8 cellular contexts compared by ENCODE assay signal in the genomic region with DNA sequence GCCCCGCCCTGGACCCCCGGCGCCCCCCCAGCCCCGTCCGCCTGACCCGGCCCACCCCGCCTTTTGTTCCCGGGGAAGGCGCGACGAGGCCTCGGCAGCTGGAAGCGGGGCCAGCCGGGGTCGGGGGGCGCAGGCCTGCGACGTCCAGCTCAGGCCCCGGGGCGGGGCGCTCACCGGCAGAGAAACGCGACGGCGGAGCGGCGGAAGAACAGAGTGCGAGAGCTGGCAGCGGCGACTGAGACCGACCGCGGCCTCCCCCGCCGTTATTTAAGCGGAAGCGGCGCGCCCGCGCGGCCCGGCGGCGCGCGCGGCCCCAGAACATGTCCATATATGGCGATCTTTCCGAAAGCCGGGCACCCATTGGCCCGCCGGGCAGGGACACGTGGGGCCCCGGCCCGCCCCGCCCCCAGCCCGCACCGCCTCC. TPM values are rescaled to one million over a fixed set of nuclear protein-coding genes. Genes with fewer than 3 reads are reported as not detected.
DNase-seq lines count a peak whose midpoint lies in the region; ATAC-seq, FAIRE-seq and TF ChIP-seq lines count a peak whose summit lies in the region.

A gene (minus strand): TSS at position 240 of the 424 bp plus-strand sequence. CDS start 445 bp downstream, outside the sequence.

- H3K27ac Mint-ChIP-seq in activated CD8-positive, alpha-beta memory T cell treated with anti-CD3 and anti-CD28 coated beads, Interleukin-2, amount 10 ng/mL, durations not matched to agents 7 days and 5 days: peak within 1 kb of the TSS; percentile 92

- peak within 1 kb of the TSS; percentile 68; the same call in 1 of the 2 replicates for H2BK12ac ChIP-seq in H1 (ENCODE audit: low read depth, low read length)

- peak within 1 kb of the TSS; percentile 98 for H3K9ac ChIP-seq in NT2/D1 (ENCODE audit: insufficient read length, low read depth)
- peak within 1 kb of the TSS; percentile 76 to 96 (median 94) for H3K9ac ChIP-seq in H1 (replicated peaks in 1 of 4; ENCODE audit: extremely low read depth in 1 of 4, low read depth in 3 of 4, low read length in 3 of 4)
- H3K9ac ChIP-seq in mesendoderm (ENCODE audit: low read length): peak within 1 kb of the TSS; percentile 81

- H3K27me3 ChIP-seq in BE2C: no peaks in the 10 kb centered on the region
- no peaks in the 10 kb centered on the region for H3K27me3 ChIP-seq in NT2/D1 (ENCODE audit: insufficient read depth, insufficient read length)
- H3K27me3 ChIP-seq in H1 (replicated peaks in 1 of 4; ENCODE audit: control insufficient read depth in 3 of 4, extremely low read depth in 1 of 4, insufficient read depth in 3 of 4, low read length in 3 of 4): 0 out of 7 replicates have a peak, but pooled peaks cover 0 to 2% (median 0%) of the 10 kb centered on the region in 4 experiments
- H3K27me3 ChIP-seq in mesendoderm (ENCODE audit: insufficient read depth, low read length, poor library complexity): no peaks in the 10 kb centered on the region

- POLR2A ChIA-PET in H1 (lab: Charles Lee; ENCODE audit: partially characterized antibody): interaction anchor here (0.7 to 35.8 kb wide), 26 partner anchors 3 to 399 kb away, joined by 3 to 1004 read pairs (median 6); a partner anchor contains a TSS

- H4K8ac ChIP-seq in H1 (ENCODE audit: extremely low read depth, insufficient read depth, low read length) (peak within 1 kb of the TSS; percentile 96), mesendoderm (ENCODE audit: low read depth, low read length) (peak within 1 kb of the TSS; percentile 66)

- H3K23me2 ChIP-seq in H1 (ENCODE audit: low read depth, low read length): peaks cover 25% of the 10 kb centered on the region

- CTCF ChIA-PET in activated CD8-positive, alpha-beta memory T cell treated with anti-CD3 and anti-CD28 coated beads, Interleukin-2, amount 10 ng/mL, durations not matched to agents 7 days and 5 days (lab: Charles Lee): interaction anchor here (1.0 to 1.6 kb wide), 2 partner anchors 27 to 40 kb away, joined by 3 to 5 read pairs; a partner anchor contains a TSS
- CTCF ChIA-PET in H1 (lab: Charles Lee; ENCODE audit: partially characterized antibody): interaction anchor here (1.0 kb wide), 1 partner anchor 10 kb away, joined by 3 read pairs; no protein-coding TSS in a partner anchor

- WGBS in H1 (ENCODE audit: extremely low coverage in 1 of 2, insufficient coverage in 1 of 2, insufficient read length in 1 of 2, insufficient replicate concordance in 2 of 2, low coverage in 1 of 2, low lambda C conversion rate in 2 of 2, missing lambda C conversion rate in 1 of 2), 2 experiments: 1% methylated on average over 18 of the region's 60 CpGs; no CpG with 5 or more reads in 1 of the 2 experiments
- no CpG with 5 or more reads among the region's 60 CpGs for WGBS in mesendoderm (ENCODE audit: extremely low coverage, insufficient coverage, low lambda C conversion rate)

- H3K4ac ChIP-seq in H1 (replicated peaks; ENCODE audit: insufficient read length, low read depth, low read length) (peak within 1 kb of the TSS; percentile 78), mesendoderm (ENCODE audit: low read depth, low read length) (peak within 1 kb of the TSS; percentile 100)

- H3K27ac ChIP-seq in H1 (ENCODE audit: low read depth, low read length): peak within 1 kb of the TSS; percentile 89
- H3K27ac ChIP-seq in mesendoderm (ENCODE audit: low read depth, low read length): peak within 1 kb of the TSS; percentile 98

- no peak within 1 kb of the TSS for H2AFZ ChIP-seq in H1 (ENCODE audit: low read length)

- H3K4me3 ChIP-seq in BE2C (ENCODE audit: low read depth, low read length): peak within 1 kb of the TSS; percentile 74
- H3K4me3 ChIP-seq in NT2/D1 (ENCODE audit: insufficient read length, low read depth): peak within 1 kb of the TSS; percentile 99
- H3K4me3 ChIP-seq in H1 (ENCODE audit: extremely low read depth in 1 of 4, insufficient read depth in 2 of 4, low read depth in 3 of 4, low read length in 4 of 4): peak within 1 kb of the TSS; percentile 75 to 93 (median 90)
- H3K4me3 ChIP-seq in mesendoderm (ENCODE audit: low read length): peak within 1 kb of the TSS; percentile 98

- H4K20me1 ChIP-seq in H1 (replicated peaks in 1 of 2; ENCODE audit: control insufficient read depth in 1 of 2, insufficient read depth in 2 of 2, low read length in 2 of 2): peaks cover 23 to 34% of the 10 kb centered on the region in 2 experiments

- H3K4me3 Mint-ChIP-seq in activated CD8-positive, alpha-beta memory T cell treated with anti-CD3 and anti-CD28 coated beads, Interleukin-2, amount 10 ng/mL, durations not matched to agents 7 days and 5 days: peak within 1 kb of the TSS; percentile 99

- H4K91ac ChIP-seq in H1 (replicated peaks; ENCODE audit: insufficient read length, low read length): peak within 1 kb of the TSS; percentile 95

- no peak within 1 kb of the TSS for H2AK5ac ChIP-seq in H1 (ENCODE audit: low read depth, low read length)
- peak within 1 kb of the TSS; percentile 50 for H2AK5ac ChIP-seq in mesendoderm (ENCODE audit: low read length)

- H3K79me1 ChIP-seq in H1 (ENCODE audit: low read depth, low read length) (peaks cover 19% of the 10 kb centered on the region), mesendoderm (ENCODE audit: low read length) (peaks cover 5% of the 10 kb centered on the region)

- H2BK120ac ChIP-seq in H1 (replicated peaks; ENCODE audit: low read depth, low read length): no peak within 1 kb of the TSS
- H2BK120ac ChIP-seq in mesendoderm (ENCODE audit: low read depth, low read length): peak within 1 kb of the TSS; percentile 32

- H3K36me3 Mint-ChIP-seq in activated CD8-positive, alpha-beta memory T cell treated with anti-CD3 and anti-CD28 coated beads, Interleukin-2, amount 10 ng/mL, durations not matched to agents 7 days and 5 days: peaks cover 44% of the 10 kb centered on the region

- no peak for FAIRE-seq in H1 (lab: Jason Lieb, UNC)

- peak; percentile 41 for ATAC-seq in GM19328 (IDR thresholded peaks at IDR 0.05; ENCODE audit: unreplicated experiment)
- peak; percentile 60 for ATAC-seq in activated CD8-positive, alpha-beta memory T cell treated with anti-CD3 and anti-CD28 coated beads, Interleukin-2, amount 10 ng/mL, durations not matched to agents 7 days and 5 days

- H2BK15ac ChIP-seq in H1 (ENCODE audit: low read length) (no peak within 1 kb of the TSS; the same call in 1 of the 2 replicates), mesendoderm (replicated peaks; ENCODE audit: low read depth) (no peak within 1 kb of the TSS)

- H3K56ac ChIP-seq in H1 (replicated peaks; ENCODE audit: insufficient read length, low read depth, low read length) (peak within 1 kb of the TSS; percentile 46), mesendoderm (ENCODE audit: low read length) (peak within 1 kb of the TSS; percentile 98)

- H3K14ac ChIP-seq in H1 (ENCODE audit: insufficient read length): no peak within 1 kb of the TSS

- TF ChIP-seq RAD21 in H1 (IDR thresholded peaks at IDR 0.05 in 1 of 2, conservative IDR thresholded peaks at IDR 0.05 in 1 of 2; ENCODE audit: low read depth in 2 of 2, low read length in 2 of 2): no peak

- peaks cover 24 to 45% of the 10 kb centered on the region in 2 experiments for H3K79me2 ChIP-seq in H1 (ENCODE audit: control insufficient read depth in 1 of 2, insufficient read depth in 2 of 2, low read length in 2 of 2)
- H3K79me2 ChIP-seq in mesendoderm (ENCODE audit: control insufficient read depth, insufficient read depth, low read length): peaks cover 52% of the 10 kb centered on the region

- H2BK20ac ChIP-seq in H1 (ENCODE audit: low read length): no peak within 1 kb of the TSS

- H3K4me2 ChIP-seq in H1 (ENCODE audit: insufficient read depth in 1 of 2, low read depth in 2 of 2, low read length in 2 of 2) (peak within 1 kb of the TSS; percentile 97 to 98), mesendoderm (ENCODE audit: low read length) (peak within 1 kb of the TSS; percentile 59)

- TF ChIP-seq POLR2A in H1 (IDR thresholded peaks at IDR 0.05; ENCODE audit: control extremely low read depth in 1 of 2, low read depth in 2 of 2, low read length in 2 of 2): peak; percentile 97

- peak; percentile 94 for DNase-seq in BE2C
- peak; percentile 90 for DNase-seq in HT1080 (ENCODE audit: low read depth)
- DNase-seq in NT2/D1 (ENCODE audit: low read depth, low spot score): peak; percentile 57
- DNase-seq in activated CD8-positive, alpha-beta memory T cell treated with anti-CD3 and anti-CD28 coated beads, Interleukin-2, amount 10 ng/mL, durations not matched to agents 7 days and 5 days: peak; percentile 93
- DNase-seq in H1 (ENCODE audit: low read depth in 1 of 2, low spot score in 2 of 2): peak in 1 of 2 experiments; percentile 91
- DNase-seq in mesendoderm: peak; percentile 95
- peak; percentile 69 for DNase-seq in stimulated activated CD8-positive, alpha-beta memory T cell treated with anti-CD3 and anti-CD28 coated beads, Interleukin-12 subunit alpha, Interleukin-12 subunit beta, amount 100 ng/mL, for 24 hours (ENCODE audit: extremely low read depth)

- H3K4me1 ChIP-seq in BE2C (no peaks in the 10 kb centered on the region), NT2/D1 (ENCODE audit: insufficient read depth, insufficient read length) (peaks cover 7% of the 10 kb centered on the region), H1 (replicated peaks in 1 of 4; ENCODE audit: control insufficient read depth in 3 of 4, insufficient read depth in 4 of 4, low read length in 3 of 4) (peaks cover 0 to 18% (median 10%) of the 10 kb centered on the region in 4 experiments; a peak in 5 of 7 replicates), mesendoderm (ENCODE audit: control insufficient read depth, low read depth, low read length) (peaks cover 6% of the 10 kb centered on the region)

- peak within 1 kb of the TSS; percentile 83 for H2BK5ac ChIP-seq in H1 (ENCODE audit: low read depth, low read length)
- H2BK5ac ChIP-seq in mesendoderm (ENCODE audit: low read length): peak within 1 kb of the TSS; percentile 68

- peak in 1 of 2 experiments; percentile 64; a peak in 1 of 3 replicates for TF ChIP-seq EP300 in H1 (IDR thresholded peaks at IDR 0.05; ENCODE audit: borderline replicate concordance in 1 of 2, low read depth in 2 of 2, low read length in 2 of 2)

- no peaks in the 10 kb centered on the region for H3K9me3 Mint-ChIP-seq in activated CD8-positive, alpha-beta memory T cell treated with anti-CD3 and anti-CD28 coated beads, Interleukin-2, amount 10 ng/mL, durations not matched to agents 7 days and 5 days (ENCODE audit: low read depth)

- no peaks in the 10 kb centered on the region for H3K27me3 Mint-ChIP-seq in activated CD8-positive, alpha-beta memory T cell treated with anti-CD3 and anti-CD28 coated beads, Interleukin-2, amount 10 ng/mL, durations not matched to agents 7 days and 5 days

- no peak within 1 kb of the TSS for H3K23ac ChIP-seq in H1 (ENCODE audit: insufficient read length)
- H3K23ac ChIP-seq in mesendoderm (ENCODE audit: low read length): peak within 1 kb of the TSS; percentile 85

- peaks cover 39% of the 10 kb centered on the region for H3K36me3 ChIP-seq in BE2C
- H3K36me3 ChIP-seq in NT2/D1 (ENCODE audit: insufficient read depth, insufficient read length, low read length): peaks cover 57% of the 10 kb centered on the region
- peaks cover 19 to 37% (median 31%) of the 10 kb centered on the region in 4 experiments; a peak in 7 of 8 replicates for H3K36me3 ChIP-seq in H1 (ENCODE audit: control insufficient read depth in 2 of 4, insufficient read depth in 4 of 4, low read length in 3 of 4)
- H3K36me3 ChIP-seq in mesendoderm (ENCODE audit: control insufficient read depth, insufficient read depth, low read length): peaks cover 23% of the 10 kb centered on the region

- H3K9me3 ChIP-seq in BE2C (no peaks in the 10 kb centered on the region), NT2/D1 (ENCODE audit: insufficient read depth, low read length) (no peaks in the 10 kb centered on the region), H1 (ENCODE audit: insufficient read depth in 2 of 2, low read depth in 1 of 2, low read length in 1 of 2) (no peaks in the 10 kb centered on the region)

- TF ChIP-seq CTCF in BE2C (IDR thresholded peaks at IDR 0.05; ENCODE audit: low read depth, low read length) (no peak), H1 (IDR thresholded peaks at IDR 0.05; ENCODE audit: control extremely low read depth in 1 of 3, insufficient read depth in 1 of 3, low read depth in 1 of 3, low read length in 3 of 3) (no peak)

- H4K5ac ChIP-seq in H1 (ENCODE audit: insufficient read length, low read depth, low read length) (peak within 1 kb of the TSS; percentile 53), mesendoderm (ENCODE audit: low read length) (no peak within 1 kb of the TSS)

- peaks cover 39% of the 10 kb centered on the region for H3K4me1 Mint-ChIP-seq in activated CD8-positive, alpha-beta memory T cell treated with anti-CD3 and anti-CD28 coated beads, Interleukin-2, amount 10 ng/mL, durations not matched to agents 7 days and 5 days

- H3K18ac ChIP-seq in H1 (ENCODE audit: extremely low read depth, low read length) (peak within 1 kb of the TSS; percentile 83), mesendoderm (ENCODE audit: low read length) (peak within 1 kb of the TSS; percentile 99)

RNA-seq across cellular contexts. Expression of the gene that starts here (rescaled TPM):
- polyA plus RNA-seq in BE2C (2012; ENCODE audit: insufficient read depth, insufficient read length, low read depth): 2,263 TPM
- total RNA-seq in HT1080 (2014; rRNA removed; shearing (Covaris generic)): 4,314 and 7,335 TPM in 2 replicates
- polyA plus RNA-seq in HT1080 (2015; cell fraction: cytosol; rRNA removed): 7,415 and 8,369 TPM in 2 replicates
- 6,090 and 6,682 TPM in 2 replicates for polyA plus RNA-seq in HT1080 (2015; cell fraction: nucleus; rRNA removed)
- 1,000 to 10,000 TPM; 3,566 to 4,759 TPM for total RNA-seq in activated CD8-positive, alpha-beta memory T cell treated with anti-CD3 and anti-CD28 coated beads, Interleukin-2, amount 10 ng/mL, durations not matched to agents 7 days and 5 days
- 3,535 and 3,691 TPM in 2 replicates for total RNA-seq in H1 (2021; fragmentation: NEBNext Ultra II Directional; extraction: Animal tissue kit (Norgen Biotek cat#: 25700))
- 5,010 and 7,420 TPM in 2 replicates for polyA plus RNA-seq in H1 (2011; rRNA removed)
- polyA plus RNA-seq in H1 (2011; cell fraction: cytosol; rRNA removed): 3,868 TPM
- polyA plus RNA-seq in H1 (2011; cell fraction: nucleus; rRNA removed): 4,694 TPM
- polyA plus RNA-seq in H1 (2012, experiment 1 of 2): 3,170 to 3,474 TPM (median 3,377 TPM) in 4 replicates
- polyA plus RNA-seq in H1 (2012, experiment 2 of 2): 3,649 TPM
- 4,243 TPM for polyA plus RNA-seq in H1 (2013, experiment 1 of 2)
- polyA plus RNA-seq in H1 (2013, experiment 2 of 2): 4,284 TPM
- polyA minus RNA-seq in H1 (2011; rRNA and poly(A)+ RNA removed): 1,111 and 1,306 TPM in 2 replicates
- 1,521 TPM for polyA minus RNA-seq in H1 (2011; cell fraction: cytosol; rRNA and poly(A)+ RNA removed)
- polyA minus RNA-seq in H1 (2011; cell fraction: nucleus; rRNA and poly(A)+ RNA removed): 1,666 TPM
- polyA plus RNA-seq in mesendoderm (2013, experiment 1 of 2): 9,422 TPM
- polyA plus RNA-seq in mesendoderm (2013, experiment 2 of 2): 9,613 TPM
